ENCODE assay signal across 2 cellular contexts in genomic region chr17:17663160-17664072, GRCh38.
TF ChIP-seq lines count a peak whose summit lies in the region.

No MANE protein-coding gene starts in this region.

TF ChIP-seq in K562, 482 proteins besides CTCF, POLR2A, EP300 and RAD21 (continued from another document and continues in another):
- no peak for TF ChIP-seq RERE (CRISPR knock-in tag; IDR thresholded peaks at IDR 0.05; ENCODE audit: borderline replicate concordance)
- TF ChIP-seq SP1 (CRISPR knock-in tag; IDR thresholded peaks at IDR 0.05), result peak; percentile 68
- TF ChIP-seq SRSF7 (optimal IDR thresholded peaks at IDR 0.05; ENCODE audit: low read depth, low read length), result no peak
- 0 out of 2 replicates have a peak, but pooled peaks have one; percentile 11 for TF ChIP-seq ELF4 (CRISPR knock-in tag; IDR thresholded peaks at IDR 0.05)
- no peak for TF ChIP-seq SMAD1 (IDR thresholded peaks at IDR 0.05; ENCODE audit: low read depth, low read length, partially characterized antibody)
- TF ChIP-seq FOXA3 (CRISPR knock-in tag; conservative IDR thresholded peaks at IDR 0.05 in 1 of 2, IDR thresholded peaks at IDR 0.05 in 1 of 2), result peak; percentile 29 to 84; a peak in 2 of 4 replicates
- TF ChIP-seq TFAM (CRISPR knock-in tag; conservative IDR thresholded peaks at IDR 0.05), result no peak
- TF ChIP-seq BRD9 (IDR thresholded peaks at IDR 0.05; ENCODE audit: low read depth, partially characterized antibody), result peak; percentile 35
- TF ChIP-seq GTF2A2 (tag; IDR thresholded peaks at IDR 0.05), result no peak
- TF ChIP-seq PREB (CRISPR knock-in tag; IDR thresholded peaks at IDR 0.05), result no peak
- no peak for TF ChIP-seq ZNF785 (CRISPR knock-in tag; IDR thresholded peaks at IDR 0.05)
- TF ChIP-seq CREB5 (CRISPR knock-in tag; IDR thresholded peaks at IDR 0.05), result no peak
- no peak for TF ChIP-seq ZSCAN29 (IDR thresholded peaks at IDR 0.05)
- TF ChIP-seq HDAC3 (IDR thresholded peaks at IDR 0.05; ENCODE audit: borderline replicate concordance, partially characterized antibody), result no peak
- TF ChIP-seq, protein P1, sequence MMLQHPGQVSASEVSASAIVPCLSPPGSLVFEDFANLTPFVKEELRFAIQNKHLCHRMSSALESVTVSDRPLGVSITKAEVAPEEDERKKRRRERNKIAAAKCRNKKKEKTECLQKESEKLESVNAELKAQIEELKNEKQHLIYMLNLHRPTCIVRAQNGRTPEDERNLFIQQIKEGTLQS (IDR thresholded peaks at IDR 0.05), result peak; percentile 53
- TF ChIP-seq, protein P1 (CRISPR knock-in tag; conservative IDR thresholded peaks at IDR 0.05), result no peak
- TF ChIP-seq OTX1 (CRISPR knock-in tag; IDR thresholded peaks at IDR 0.05), result no peak
- peak; percentile 58; the same call in 1 of the 2 replicates for TF ChIP-seq CHD2 (IDR thresholded peaks at IDR 0.05; ENCODE audit: low read depth, low read length)

TF ChIP-seq in HepG2, 621 proteins besides CTCF, POLR2A, EP300 and RAD21 (continued from another document):
- TF ChIP-seq SKIL (CRISPR knock-in tag; IDR thresholded peaks at IDR 0.05; ENCODE audit: borderline replicate concordance) (0 out of 2 replicates have a peak, but pooled peaks have one; percentile 36), MNT (IDR thresholded peaks at IDR 0.05) (0 out of 2 replicates have a peak, but pooled peaks have one; percentile 3), ARID5B (CRISPR knock-in tag; IDR thresholded peaks at IDR 0.05) (0 out of 2 replicates have a peak, but pooled peaks have one; percentile 10), MED1 (CRISPR knock-in tag; IDR thresholded peaks at IDR 0.05) (no peak), XRCC5 (optimal IDR thresholded peaks at IDR 0.05; ENCODE audit: low read length) (peak; percentile 43), KDM5B (CRISPR knock-in tag; IDR thresholded peaks at IDR 0.05; ENCODE audit: borderline replicate concordance) (peak; percentile 35), NFE2 (CRISPR knock-in tag; IDR thresholded peaks at IDR 0.05) (no peak)
- TF ChIP-seq, protein P2, sequence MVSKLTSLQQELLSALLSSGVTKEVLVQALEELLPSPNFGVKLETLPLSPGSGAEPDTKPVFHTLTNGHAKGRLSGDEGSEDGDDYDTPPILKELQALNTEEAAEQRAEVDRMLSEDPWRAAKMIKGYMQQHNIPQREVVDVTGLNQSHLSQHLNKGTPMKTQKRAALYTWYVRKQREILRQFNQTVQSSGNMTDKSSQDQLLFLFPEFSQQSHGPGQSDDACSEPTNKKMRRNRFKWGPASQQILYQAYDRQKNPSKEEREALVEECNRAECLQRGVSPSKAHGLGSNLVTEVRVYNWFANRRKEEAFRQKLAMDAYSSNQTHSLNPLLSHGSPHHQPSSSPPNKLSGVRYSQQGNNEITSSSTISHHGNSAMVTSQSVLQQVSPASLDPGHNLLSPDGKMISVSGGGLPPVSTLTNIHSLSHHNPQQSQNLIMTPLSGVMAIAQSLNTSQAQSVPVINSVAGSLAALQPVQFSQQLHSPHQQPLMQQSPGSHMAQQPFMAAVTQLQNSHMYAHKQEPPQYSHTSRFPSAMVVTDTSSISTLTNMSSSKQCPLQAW (CRISPR knock-in tag; IDR thresholded peaks at IDR 0.05), result 0 out of 2 replicates have a peak, but pooled peaks have one; percentile 39
